In the genomic region with DNA sequence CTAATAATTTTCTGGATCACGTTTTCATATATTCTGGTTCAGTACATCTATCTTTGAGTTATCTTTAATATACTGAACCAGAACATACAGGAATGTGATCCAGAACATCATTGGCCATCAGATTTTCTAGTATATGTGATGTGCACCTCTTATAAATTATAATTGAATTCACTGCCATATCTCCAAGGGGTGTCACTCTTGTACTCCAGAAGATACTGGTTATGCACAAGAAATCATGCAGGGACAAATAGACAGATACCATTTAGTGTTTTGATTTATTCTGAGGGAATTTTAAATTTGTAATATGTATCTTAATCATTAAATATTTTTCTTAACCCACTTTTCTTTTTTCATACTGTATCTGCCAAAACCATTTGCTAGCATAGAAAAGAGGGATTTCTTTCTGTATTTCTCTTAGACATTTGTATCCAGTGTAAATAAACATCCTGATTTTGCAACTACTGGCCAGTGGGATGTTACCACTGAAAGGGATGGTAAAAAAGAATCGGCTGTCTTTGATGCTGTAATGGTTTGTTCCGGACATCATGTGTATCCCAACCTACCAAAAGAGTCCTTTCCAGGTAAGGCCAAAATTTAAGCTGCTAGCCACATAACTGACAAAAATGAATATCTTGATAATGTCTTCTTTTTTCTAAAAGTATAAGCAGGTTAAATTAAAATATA, we compare ENCODE assay signal across 32 cellular contexts. TPM values are rescaled to one million over a fixed set of nuclear protein-coding genes. Genes with fewer than 3 reads are reported as not detected.
DNase-seq lines count a peak whose midpoint lies in the region; ATAC-seq and TF ChIP-seq lines count a peak whose summit lies in the region.
"Had no signal": no experiment of that assay in that cellular context is flagged by ENCODE, and none has a peak within 500 bp of the region (broad histone marks: within the 10 kb centered on the region; RNA-seq: fewer than 3 reads in every experiment).

No MANE protein-coding gene starts in this region.

- H4K20me1 ChIP-seq in mammary epithelial cell (ENCODE audit: insufficient read depth, low read length): no peaks in the 10 kb centered on the region

- H3K4me1 Mint-ChIP-seq in MCF 10A (ENCODE audit: insufficient read depth, unreplicated experiment): no peaks in the 10 kb centered on the region
- peaks cover 40% of the 10 kb centered on the region for H3K4me1 Mint-ChIP-seq in chondrocyte (ENCODE audit: low read depth)
- no peaks in the 10 kb centered on the region for H3K4me1 Mint-ChIP-seq in activated CD8-positive, alpha-beta memory T cell treated with anti-CD3 and anti-CD28 coated beads, Interleukin-2, amount 10 ng/mL, durations not matched to agents 7 days and 5 days
- H3K4me1 Mint-ChIP-seq: activated B cell treated with CpG ODN at 0.5 μM for 24 hours; central memory CD8-positive, alpha-beta T cell; stimulated activated memory B cell treated with anti-CD40 and anti-IgM and Interleukin-4, amounts not matched to agents 10 μg/mL and 1 μg/mL and 100 μg/mL, for 72 hours had no signal

- H3K9ac ChIP-seq in mammary epithelial cell (ENCODE audit: insufficient read depth, low read length): no peak overlapping the region

- H3K9me3 ChIP-seq in mammary epithelial cell (replicated peaks; ENCODE audit: insufficient read depth, low read length) (no peaks in the 10 kb centered on the region), heart left ventricle (no peaks in the 10 kb centered on the region)
- H3K9me3 ChIP-seq: ascending aorta, gastrocnemius medialis, spleen, suprapubic skin had no signal

- H3K27me3 Mint-ChIP-seq in MCF 10A (ENCODE audit: insufficient read depth, unreplicated experiment) (peaks cover 3% of the 10 kb centered on the region), chondrocyte (ENCODE audit: low read depth) (no peaks in the 10 kb centered on the region)
- no peaks in the 10 kb centered on the region for H3K27me3 Mint-ChIP-seq in activated CD8-positive, alpha-beta memory T cell treated with anti-CD3 and anti-CD28 coated beads, Interleukin-2, amount 10 ng/mL, durations not matched to agents 7 days and 5 days

- no peak overlapping the region for H2AFZ ChIP-seq in mammary epithelial cell (ENCODE audit: low read depth, low read length)

- CTCF ChIA-PET in MCF 10A (lab: Yijun Ruan, JAX) (interaction anchor here (0.6 kb wide), 1 partner anchor 166 kb away, joined by 5 read pairs; no protein-coding TSS in a partner anchor), mammary epithelial cell (lab: Charles Lee; ENCODE audit: low non-redundant PET) (no interaction called here)
- CTCF ChIA-PET in activated CD8-positive, alpha-beta memory T cell treated with anti-CD3 and anti-CD28 coated beads, Interleukin-2, amount 10 ng/mL, durations not matched to agents 7 days and 5 days (lab: Charles Lee): no interaction called here

- ATAC-seq in heart left ventricle (peak in 2 of 4 donors; percentile 43 to 58), sciatic nerve (peak; percentile 88)
- no peak for ATAC-seq in activated CD8-positive, alpha-beta memory T cell treated with anti-CD3 and anti-CD28 coated beads, Interleukin-2, amount 10 ng/mL, durations not matched to agents 7 days and 5 days
- ATAC-seq: activated naive CD4-positive, alpha-beta T cell treated with anti-CD3 and anti-CD28 coated beads, Interleukin-2, amount 50 U/mL, for 72 hours; naive thymus-derived CD4-positive, alpha-beta T cell; stimulated activated memory B cell treated with anti-CD40 and anti-IgM and Interleukin-4, amounts not matched to agents 10 μg/mL and 1 μg/mL and 100 μg/mL, for 72 hours had no signal

- no peaks in the 10 kb centered on the region for H3K9me3 Mint-ChIP-seq in MCF 10A (ENCODE audit: unreplicated experiment)
- H3K9me3 Mint-ChIP-seq in chondrocyte (ENCODE audit: low read depth): no peaks in the 10 kb centered on the region
- H3K9me3 Mint-ChIP-seq in activated CD8-positive, alpha-beta memory T cell treated with anti-CD3 and anti-CD28 coated beads, Interleukin-2, amount 10 ng/mL, durations not matched to agents 7 days and 5 days (ENCODE audit: low read depth): no peaks in the 10 kb centered on the region
- H3K9me3 Mint-ChIP-seq: activated B cell treated with CpG ODN at 0.5 μM for 24 hours; activated T-helper 2 cell treated with anti-CD3 and anti-CD28 coated beads, Interferon-gamma antibody, Interleukin-2, Interleukin-4, amounts not matched to agents 10 μg/mL and 5 μg/mL and 100 μg/mL, durations not matched to agents 14 hours and 24 hours and 36 hours; central memory CD8-positive, alpha-beta T cell had no signal

- H3K27ac Mint-ChIP-seq in MCF 10A (ENCODE audit: low read depth, unreplicated experiment) (no peak overlapping the region), chondrocyte (ENCODE audit: unreplicated experiment) (no peak overlapping the region)
- no peak overlapping the region for H3K27ac Mint-ChIP-seq in activated CD8-positive, alpha-beta memory T cell treated with anti-CD3 and anti-CD28 coated beads, Interleukin-2, amount 10 ng/mL, durations not matched to agents 7 days and 5 days
- H3K27ac Mint-ChIP-seq: activated B cell treated with CpG ODN at 0.5 μM for 24 hours; activated naive CD4-positive, alpha-beta T cell treated with anti-CD3 and anti-CD28 coated beads, Interleukin-2, amount 50 U/mL, for 72 hours; activated T-helper 2 cell treated with anti-CD3 and anti-CD28 coated beads, Interferon-gamma antibody, Interleukin-2, Interleukin-4, amounts not matched to agents 10 μg/mL and 5 μg/mL and 100 μg/mL, durations not matched to agents 14 hours and 24 hours and 36 hours; naive thymus-derived CD4-positive, alpha-beta T cell; stimulated activated memory B cell treated with anti-CD40 and anti-IgM and Interleukin-4, amounts not matched to agents 10 μg/mL and 1 μg/mL and 100 μg/mL, for 72 hours had no signal

- H3K4me3 ChIP-seq in mammary epithelial cell (replicated peaks in 1 of 3; ENCODE audit: insufficient read depth in 1 of 3, low read depth in 2 of 3, low read length in 3 of 3) (no peak overlapping the region), heart left ventricle (no peak overlapping the region), brain microvascular endothelial cell (ENCODE audit: low read depth, low read length) (no peak overlapping the region)
- H3K4me3 ChIP-seq: ascending aorta, dorsolateral prefrontal cortex, gastrocnemius medialis, spleen, suprapubic skin had no signal

- H3K36me3 Mint-ChIP-seq in MCF 10A (ENCODE audit: insufficient read depth, unreplicated experiment) (no peaks in the 10 kb centered on the region), chondrocyte (ENCODE audit: low read depth) (no peaks in the 10 kb centered on the region)
- H3K36me3 Mint-ChIP-seq in activated CD8-positive, alpha-beta memory T cell treated with anti-CD3 and anti-CD28 coated beads, Interleukin-2, amount 10 ng/mL, durations not matched to agents 7 days and 5 days: no peaks in the 10 kb centered on the region
- H3K36me3 Mint-ChIP-seq: activated naive CD4-positive, alpha-beta T cell treated with anti-CD3 and anti-CD28 coated beads, Interleukin-2, amount 50 U/mL, for 72 hours; naive thymus-derived CD4-positive, alpha-beta T cell; stimulated activated memory B cell treated with anti-CD40 and anti-IgM and Interleukin-4, amounts not matched to agents 10 μg/mL and 1 μg/mL and 100 μg/mL, for 72 hours had no signal

- dilution Hi-C loops in mammary epithelial cell (cut with HindIII; ENCODE audit: low sequenced_read_pairs): no loop called here

- no peak overlapping the region for H3K4me2 ChIP-seq in mammary epithelial cell (ENCODE audit: insufficient read depth, low read depth, low read length)

- H3K27me3 ChIP-seq in mammary epithelial cell (ENCODE audit: insufficient read depth, low read length) (peaks cover 1% of the 10 kb centered on the region), heart left ventricle (no peaks in the 10 kb centered on the region), brain microvascular endothelial cell (replicated peaks) (no peaks in the 10 kb centered on the region)
- H3K27me3 ChIP-seq: ascending aorta, gastrocnemius medialis, spleen, suprapubic skin had no signal

- intact Hi-C loops in MCF 10A (cut with micrococcal nuclease) (no loop called here), mammary epithelial cell (cut with micrococcal nuclease) (no loop called here), heart left ventricle (cut with DNase I) (loop anchor here in 3 of 10 donors (5.0 kb wide), 3 partner anchors 35 to 80 kb away; partner anchors contain the start of gene FMO2 (in 1 of the 3)), sciatic nerve (cut with DNase I) (no loop called here)

- TF ChIP-seq CTCF in MCF 10A (IDR thresholded peaks at IDR 0.05; ENCODE audit: unreplicated experiment): no peak
- peak in 1 of 2 donors; percentile 20 for TF ChIP-seq CTCF in mammary epithelial cell (conservative IDR thresholded peaks at IDR 0.05 in 1 of 2, IDR thresholded peaks at IDR 0.05 in 1 of 2; ENCODE audit: extremely low read depth in 1 of 2, insufficient read depth in 1 of 2, low read depth in 1 of 2, low read length in 2 of 2)
- peak; percentile 71 for TF ChIP-seq CTCF in chondrocyte (IDR thresholded peaks at IDR 0.05)
- TF ChIP-seq CTCF in heart left ventricle (IDR thresholded peaks at IDR 0.05): peak in 9 of 12 donors; percentile 6 to 52 (median 38)
- no peak for TF ChIP-seq CTCF in brain microvascular endothelial cell (IDR thresholded peaks at IDR 0.05; ENCODE audit: low read depth, low read length, missing control alignments)

- H3K36me3 ChIP-seq in mammary epithelial cell (ENCODE audit: insufficient read depth, low read length) (no peaks in the 10 kb centered on the region), heart left ventricle (no peaks in the 10 kb centered on the region), brain microvascular endothelial cell (replicated peaks) (no peaks in the 10 kb centered on the region)
- H3K36me3 ChIP-seq: ascending aorta, gastrocnemius medialis, spleen, suprapubic skin had no signal

- no peak for TF ChIP-seq POLR2A in heart left ventricle (IDR thresholded peaks at IDR 0.05)

- no peak overlapping the region for H3K27ac ChIP-seq in mammary epithelial cell (ENCODE audit: insufficient read depth, low read depth, low read length)
- H3K27ac ChIP-seq in heart left ventricle: peak overlapping the region in 4 of 12 donors; percentile 16 to 63 (median 26)
- H3K27ac ChIP-seq in brain microvascular endothelial cell: no peak overlapping the region
- H3K27ac ChIP-seq: spleen, suprapubic skin had no signal

- BruUV-seq in MCF 10A (replicated peaks; lab: Mats Ljungman, UMichigan) (no TSS peak), mammary epithelial cell (replicated peaks; lab: Mats Ljungman, UMichigan) (no TSS peak)

- peak; percentile 20 for DNase-seq in MCF 10A (ENCODE audit: unreplicated experiment)
- DNase-seq in mammary epithelial cell: no peak
- DNase-seq in chondrocyte (ENCODE audit: low spot score): no peak
- DNase-seq in heart left ventricle: no peak
- DNase-seq in sciatic nerve (ENCODE audit: low spot score): no peak
- no peak for DNase-seq in brain microvascular endothelial cell
- DNase-seq in activated CD8-positive, alpha-beta memory T cell treated with anti-CD3 and anti-CD28 coated beads, Interleukin-2, amount 10 ng/mL, durations not matched to agents 7 days and 5 days: no peak
- DNase-seq in DMS79 (lab: John Stamatoyannopoulos, UW): no peak
- DNase-seq: activated B cell treated with CpG ODN at 0.5 μM for 24 hours; activated CD4-positive, alpha-beta T cell treated with anti-CD3 and anti-CD28 coated beads, Interleukin-2, amount 50 U/mL, for 4 hours; activated CD8-positive, alpha-beta memory T cell treated with anti-CD3 and anti-CD28 coated beads, Interleukin-2, amount 50 U/mL, for 4 hours; COR-L47; dorsolateral prefrontal cortex; gastrocnemius medialis; Kasumi-1; mesendoderm; naive thymus-derived CD4-positive, alpha-beta T cell; NCI-H1048; NCI-H187 treated with DMSO at 0.1 percent for 48 hours; NCI-H82; nucleus accumbens; retina; SHP77; spleen; stimulated activated CD4-positive, alpha-beta T cell treated with anti-CD3 and anti-CD28 coated beads, Interleukin-4, amount 100 ng/mL, for 1 hour had no signal

- POLR2A ChIA-PET in MCF 10A (lab: Yijun Ruan, JAX): no interaction called here

- in situ Hi-C loops in mammary epithelial cell (cut with MboI; ENCODE audit: low sequenced_read_pairs in 2 of 2) (no loop called here), brain microvascular endothelial cell (cut with HindIII; ENCODE audit: low pct_ligation_motif_present, low sequenced_read_pairs) (no loop called here)

- H3K79me2 ChIP-seq in mammary epithelial cell (ENCODE audit: insufficient read depth, low read length): no peaks in the 10 kb centered on the region

- no peak overlapping the region for H3K4me3 Mint-ChIP-seq in MCF 10A (ENCODE audit: unreplicated experiment)
- H3K4me3 Mint-ChIP-seq in chondrocyte (ENCODE audit: unreplicated experiment): no peak overlapping the region
- no peak overlapping the region for H3K4me3 Mint-ChIP-seq in activated CD8-positive, alpha-beta memory T cell treated with anti-CD3 and anti-CD28 coated beads, Interleukin-2, amount 10 ng/mL, durations not matched to agents 7 days and 5 days
- H3K4me3 Mint-ChIP-seq: activated B cell treated with CpG ODN at 0.5 μM for 24 hours; central memory CD8-positive, alpha-beta T cell; naive thymus-derived CD4-positive, alpha-beta T cell; stimulated activated memory B cell treated with anti-CD40 and anti-IgM and Interleukin-4, amounts not matched to agents 10 μg/mL and 1 μg/mL and 100 μg/mL, for 72 hours had no signal

- WGBS in mammary epithelial cell (ENCODE audit: low coverage, missing lambda C conversion rate): 66% methylated on average over 3 of the region's 3 CpGs
- 57 to 83% (median 63%) methylated on average over 3 of the region's 3 CpGs for WGBS in heart left ventricle, 4 donors

- H3K4me1 ChIP-seq in mammary epithelial cell (ENCODE audit: insufficient read depth, low read length): no peaks in the 10 kb centered on the region
- peaks cover 0 to 29% (median 5%) of the 10 kb centered on the region in 12 donors for H3K4me1 ChIP-seq in heart left ventricle
- H3K4me1 ChIP-seq: spleen, suprapubic skin had no signal

RNA-seq across cellular contexts. Expression of gene FMO3, which starts 16.7 kb away (rescaled TPM):
- total RNA-seq in MCF 10A (2022) (not detected in 2 replicates), mammary epithelial cell (not detected), chondrocyte (0.21 to 0.31 TPM (median 0.27 TPM) in 3 replicates), heart left ventricle (1 to 10 TPM in 7 of 9 donors, under 1 TPM in 2; 0.75 to 2.7 (median 1.6) TPM), sciatic nerve (3.0 TPM)
- polyA plus RNA-seq in mammary epithelial cell (not detected), heart left ventricle (1 to 10 TPM in 1 of 2 donors, under 1 TPM in 1; 0.58 to 1.4 TPM)
- polyA minus RNA-seq in mammary epithelial cell: not detected
- total RNA-seq in activated CD8-positive, alpha-beta memory T cell treated with anti-CD3 and anti-CD28 coated beads, Interleukin-2, amount 10 ng/mL, durations not matched to agents 7 days and 5 days: not detected
- total RNA-seq: activated B cell treated with CpG ODN at 0.5 μM for 24 hours; activated naive CD4-positive, alpha-beta T cell treated with anti-CD3 and anti-CD28 coated beads, Interleukin-2, amount 50 U/mL, for 72 hours; activated T-helper 2 cell treated with anti-CD3 and anti-CD28 coated beads, Interferon-gamma antibody, Interleukin-2, Interleukin-4, amounts not matched to agents 10 μg/mL and 5 μg/mL and 100 μg/mL, durations not matched to agents 14 hours and 24 hours and 36 hours; kidney epithelial cell; naive thymus-derived CD4-positive, alpha-beta T cell had no signal
- polyA plus RNA-seq: naive thymus-derived CD4-positive, alpha-beta T cell had no signal

Comparison
In these comparisons a context has a peak if more than half of its experiments do, and no peak if none do; other contexts are left out.
1. CTCF ChIP-seq: peak in chondrocyte (single experiment) and heart left ventricle (9 of 12); none in MCF 10A (single experiment) and brain microvascular endothelial cell (single experiment).